In the genomic region with DNA sequence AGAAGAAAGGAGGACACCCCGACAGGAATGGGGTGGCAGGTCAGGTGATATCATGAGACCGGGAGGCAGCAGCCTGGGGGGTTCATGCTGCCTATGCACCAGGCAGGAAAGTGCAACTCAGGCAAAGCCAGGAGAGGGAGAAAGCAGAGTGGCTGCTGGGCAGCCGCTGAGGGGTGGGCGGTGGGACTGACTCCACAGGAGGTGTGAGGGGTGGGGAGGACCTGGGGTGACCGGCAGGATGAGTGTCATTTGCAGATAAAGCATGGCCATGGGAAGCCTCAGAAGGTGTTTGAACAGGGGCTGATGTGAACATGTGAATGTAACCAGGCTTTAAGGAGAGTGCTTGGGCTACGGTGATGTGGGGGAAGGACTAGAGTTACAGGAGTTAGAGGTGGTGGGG, we compare ENCODE assay signal across 24 cellular contexts.
"Had no signal": no experiment of that assay in that cellular context is flagged by ENCODE, and none has a peak within 500 bp of the region (broad histone marks: within the 10 kb centered on the region; RNA-seq: fewer than 3 reads in every experiment).

No MANE protein-coding gene starts in this region.

- H3K4me3 ChIP-seq: dorsolateral prefrontal cortex, esophagus squamous epithelium, gastrocnemius medialis, left lung, pancreas, skin epidermis, stomach, suprapubic skin, tibial nerve, uterus had no signal

- H3K27ac ChIP-seq: dorsolateral prefrontal cortex, esophagus squamous epithelium, gastrocnemius medialis, left lung, pancreas, skin epidermis, stomach, suprapubic skin, tibial nerve, uterus had no signal

- DNase-seq: activated CD4-positive, alpha-beta T cell treated with anti-CD3 and anti-CD28 coated beads, Interleukin-2, amount 10 ng/mL, durations not matched to agents 24 days and 14 days; activated CD8-positive, alpha-beta memory T cell treated with anti-CD3 and anti-CD28 coated beads, Interleukin-2, amount 10 ng/mL, durations not matched to agents 7 days and 5 days; activated CD8-positive, alpha-beta T cell treated with anti-CD3 and anti-CD28 coated beads for 36 hours; activated gamma-delta T cell; activated T-cell treated with anti-CD3 and anti-CD28 coated beads for 4 hours; central memory CD4-positive, alpha-beta T cell; effector memory CD8-positive, alpha-beta T cell; esophagus squamous epithelium; gastrocnemius medialis; islet precursor cell; pancreas; stomach; uterus had no signal

- FAIRE-seq: astrocyte, colon, pancreas had no signal

- ATAC-seq: activated CD8-positive, alpha-beta memory T cell treated with anti-CD3 and anti-CD28 coated beads, Interleukin-2, amount 10 ng/mL, durations not matched to agents 7 days and 5 days; activated CD8-positive, alpha-beta T cell treated with anti-CD3 and anti-CD28 coated beads for 36 hours; effector memory CD8-positive, alpha-beta T cell; gastrocnemius medialis; left lung; natural killer cell treated with Interleukin-12 subunit alpha and Interleukin-12 subunit beta and Interleukin-15 and Interleukin-18, amount 100 ng/mL, for 72 hours; pancreas; right cardiac atrium; stimulated activated memory B cell treated with anti-CD40 and anti-IgM and Interleukin-4, amounts not matched to agents 10 μg/mL and 1 μg/mL and 100 μg/mL, for 72 hours had no signal

- H3K36me3 Mint-ChIP-seq: activated CD8-positive, alpha-beta memory T cell treated with anti-CD3 and anti-CD28 coated beads, Interleukin-2, amount 10 ng/mL, durations not matched to agents 7 days and 5 days; natural killer cell treated with Interleukin-12 subunit alpha and Interleukin-12 subunit beta and Interleukin-15 and Interleukin-18, amount 100 ng/mL, for 72 hours; stimulated activated memory B cell treated with anti-CD40 and anti-IgM and Interleukin-4, amounts not matched to agents 10 μg/mL and 1 μg/mL and 100 μg/mL, for 72 hours had no signal

- H3K4me3 Mint-ChIP-seq: activated CD4-positive, alpha-beta T cell treated with anti-CD3 and anti-CD28 coated beads, Interleukin-2, amount 10 ng/mL, durations not matched to agents 24 days and 14 days; activated CD8-positive, alpha-beta memory T cell treated with anti-CD3 and anti-CD28 coated beads, Interleukin-2, amount 10 ng/mL, durations not matched to agents 7 days and 5 days; activated CD8-positive, alpha-beta T cell treated with anti-CD3 and anti-CD28 coated beads for 36 hours; activated T-helper 1 cell treated with anti-CD3 and anti-CD28 coated beads, Interleukin-12 subunit alpha, Interleukin-12 subunit beta, Interleukin-2, Interleukin-4 antibody, amounts not matched to agents 30 ng/mL and 10 ng/mL and 1 ng/mL, durations not matched to agents 14 hours and 24 hours and 36 hours; effector memory CD8-positive, alpha-beta T cell; natural killer cell treated with Interleukin-12 subunit alpha and Interleukin-12 subunit beta and Interleukin-15 and Interleukin-18, amount 100 ng/mL, for 72 hours; stimulated activated memory B cell treated with anti-CD40 and anti-IgM and Interleukin-4, amounts not matched to agents 10 μg/mL and 1 μg/mL and 100 μg/mL, for 72 hours had no signal

- H3K36me3 ChIP-seq: esophagus squamous epithelium, gastrocnemius medialis, left lung, pancreas, stomach, suprapubic skin, tibial nerve, uterus had no signal

- H3K27ac Mint-ChIP-seq: activated CD8-positive, alpha-beta memory T cell treated with anti-CD3 and anti-CD28 coated beads, Interleukin-2, amount 10 ng/mL, durations not matched to agents 7 days and 5 days; activated CD8-positive, alpha-beta T cell treated with anti-CD3 and anti-CD28 coated beads for 36 hours; activated T-helper 1 cell treated with anti-CD3 and anti-CD28 coated beads, Interleukin-12 subunit alpha, Interleukin-12 subunit beta, Interleukin-2, Interleukin-4 antibody, amounts not matched to agents 30 ng/mL and 10 ng/mL and 1 ng/mL, durations not matched to agents 14 hours and 24 hours and 36 hours; effector memory CD8-positive, alpha-beta T cell; natural killer cell treated with Interleukin-12 subunit alpha and Interleukin-12 subunit beta and Interleukin-15 and Interleukin-18, amount 100 ng/mL, for 72 hours; stimulated activated memory B cell treated with anti-CD40 and anti-IgM and Interleukin-4, amounts not matched to agents 10 μg/mL and 1 μg/mL and 100 μg/mL, for 72 hours had no signal

- H3K27me3 ChIP-seq: uterus had no signal

- H3K9me3 Mint-ChIP-seq: activated CD4-positive, alpha-beta T cell treated with anti-CD3 and anti-CD28 coated beads, Interleukin-2, amount 10 ng/mL, durations not matched to agents 24 days and 14 days; activated CD8-positive, alpha-beta T cell treated with anti-CD3 and anti-CD28 coated beads for 36 hours; activated T-helper 1 cell treated with anti-CD3 and anti-CD28 coated beads, Interleukin-12 subunit alpha, Interleukin-12 subunit beta, Interleukin-2, Interleukin-4 antibody, amounts not matched to agents 30 ng/mL and 10 ng/mL and 1 ng/mL, durations not matched to agents 14 hours and 24 hours and 36 hours; effector memory CD8-positive, alpha-beta T cell; natural killer cell treated with Interleukin-12 subunit alpha and Interleukin-12 subunit beta and Interleukin-15 and Interleukin-18, amount 100 ng/mL, for 72 hours; stimulated activated memory B cell treated with anti-CD40 and anti-IgM and Interleukin-4, amounts not matched to agents 10 μg/mL and 1 μg/mL and 100 μg/mL, for 72 hours had no signal

- H3K4me1 ChIP-seq: gastrocnemius medialis, pancreas, uterus had no signal

- H3K9me3 ChIP-seq: esophagus squamous epithelium, gastrocnemius medialis, left lung, pancreas, stomach, suprapubic skin, tibial nerve, uterus had no signal
